6 cellular contexts compared by ENCODE assay signal in the genomic region with DNA sequence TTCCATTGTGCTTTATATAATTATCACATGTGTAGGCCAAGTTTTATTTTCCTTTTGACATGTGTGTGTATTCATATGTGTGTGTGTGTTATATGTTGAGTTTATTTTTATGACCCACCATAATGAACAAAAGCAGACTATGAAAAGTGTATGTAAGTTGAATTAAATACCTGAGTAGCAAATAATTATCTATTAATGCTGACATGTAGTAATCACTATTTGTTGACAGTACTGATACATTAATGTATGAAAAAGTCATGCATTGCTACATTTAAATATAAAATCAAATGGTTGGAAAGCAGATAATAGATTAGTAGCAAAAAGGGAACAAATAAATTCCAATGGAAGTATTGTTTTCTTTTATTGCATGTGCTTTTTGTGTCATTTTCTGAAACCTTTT.
"Had no signal": no experiment of that assay in that cellular context is flagged by ENCODE, and none has a peak within 500 bp of the region (broad histone marks: within the 10 kb centered on the region; RNA-seq: fewer than 3 reads in every experiment).

No MANE protein-coding gene starts in this region.

- FAIRE-seq: HTR-8/SVneo had no signal

- H3K4me2 ChIP-seq: KMS-11 had no signal

- H3K9ac ChIP-seq: KMS-11 had no signal

- H3K27ac ChIP-seq: HL-60, KMS-11 had no signal

- DNase-seq: Karpas-422, KBM-7, KG1 had no signal
